2 cellular contexts compared by ENCODE assay signal in genomic region chr6:33173228-33174180, GRCh38.
TF ChIP-seq lines count a peak whose summit lies in the region.

No MANE protein-coding gene starts in this region.

TF ChIP-seq in SK-N-SH treated with all-trans-retinoic acid at 6 μM for 48 hours, 23 proteins besides CTCF, POLR2A, EP300 and RAD21 (continued from another document):
- TF ChIP-seq POU6F1 (CRISPR knock-in tag; IDR thresholded peaks at IDR 0.05; ENCODE audit: borderline replicate concordance, low read depth) (no peak), PPARA (CRISPR knock-in tag; IDR thresholded peaks at IDR 0.05; ENCODE audit: borderline replicate concordance) (no peak), PATZ1 (CRISPR knock-in tag; IDR thresholded peaks at IDR 0.05; ENCODE audit: borderline replicate concordance) (no peak), SNAI2 (CRISPR knock-in tag; IDR thresholded peaks at IDR 0.05) (no peak), OSR1 (CRISPR knock-in tag; IDR thresholded peaks at IDR 0.05) (no peak), CSDC2 (CRISPR knock-in tag; IDR thresholded peaks at IDR 0.05) (no peak), ZC3H10 (CRISPR knock-in tag; IDR thresholded peaks at IDR 0.05) (no peak), ARNTL (CRISPR knock-in tag; IDR thresholded peaks at IDR 0.05; ENCODE audit: borderline replicate concordance, low read depth) (no peak), ESRRG (CRISPR knock-in tag; IDR thresholded peaks at IDR 0.05) (no peak), RARB (CRISPR knock-in tag; IDR thresholded peaks at IDR 0.05) (no peak), TCF4 (CRISPR knock-in tag; IDR thresholded peaks at IDR 0.05; ENCODE audit: borderline replicate concordance) (no peak), ZNF8 (CRISPR knock-in tag; IDR thresholded peaks at IDR 0.05) (no peak), GLIS3 (CRISPR knock-in tag; IDR thresholded peaks at IDR 0.05) (no peak), ZFP30 (CRISPR knock-in tag; IDR thresholded peaks at IDR 0.05) (no peak), CSRNP3 (CRISPR knock-in tag; IDR thresholded peaks at IDR 0.05) (no peak), BACH2 (CRISPR knock-in tag; IDR thresholded peaks at IDR 0.05; ENCODE audit: borderline replicate concordance) (no peak)
TF ChIP-seq in SK-N-SH treated with all-trans-retinoic acid at 6 μM for 48 hours: peak in this region for 0.

TF ChIP-seq in SK-N-SH, 30 proteins besides CTCF, POLR2A, EP300 and RAD21 (continued from another document):
- TF ChIP-seq RCOR1 (IDR thresholded peaks at IDR 0.05; ENCODE audit: low read length) (no peak), REST (IDR thresholded peaks at IDR 0.05; ENCODE audit: low read depth, low read length) (no peak), NRF1 (IDR thresholded peaks at IDR 0.05; ENCODE audit: low read depth, low read length) (no peak), MEF2A (IDR thresholded peaks at IDR 0.05; ENCODE audit: borderline replicate concordance, low read depth) (no peak), EZH2phosphoT487 (IDR thresholded peaks at IDR 0.05; ENCODE audit: borderline replicate concordance, low read depth) (no peak), JUND (IDR thresholded peaks at IDR 0.05) (no peak), TAF1 (IDR thresholded peaks at IDR 0.05; ENCODE audit: borderline replicate concordance, low read depth, low read length) (no peak), ELF1 (IDR thresholded peaks at IDR 0.05) (no peak), IRF3 (IDR thresholded peaks at IDR 0.05; ENCODE audit: low read depth, low read length) (no peak), ZBTB33 (IDR thresholded peaks at IDR 0.05; ENCODE audit: borderline replicate concordance, low read depth) (no peak), MAX (IDR thresholded peaks at IDR 0.05; ENCODE audit: low read depth) (no peak), RFX5 (IDR thresholded peaks at IDR 0.05; ENCODE audit: low read length) (no peak), YY1 (IDR thresholded peaks at IDR 0.05; ENCODE audit: low read depth) (no peak)
